In the genomic region with DNA sequence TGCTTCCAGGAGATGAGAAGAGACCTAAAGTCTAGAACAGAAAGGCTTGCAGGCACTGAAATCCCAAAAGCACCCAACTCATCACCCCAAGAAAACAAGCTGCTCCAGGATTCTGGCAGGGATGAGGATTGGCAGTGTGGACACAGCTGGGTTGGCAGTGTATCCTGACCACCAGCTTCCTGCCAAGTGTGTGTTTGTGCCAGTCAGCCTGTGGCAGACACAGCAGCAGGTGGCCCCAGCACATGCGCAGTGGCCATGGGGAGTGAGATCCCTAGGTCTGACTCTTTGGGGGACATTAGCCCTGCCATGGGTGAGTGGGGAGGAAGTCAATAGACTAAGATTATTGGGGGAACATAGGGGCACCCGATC, we compare ENCODE assay signal across 10 cellular contexts. TPM values are rescaled to one million over a fixed set of nuclear protein-coding genes. Genes with fewer than 3 reads are reported as not detected.
DNase-seq lines count a peak whose midpoint lies in the region; ATAC-seq, FAIRE-seq and TF ChIP-seq lines count a peak whose summit lies in the region.
"Had no signal": no experiment of that assay in that cellular context is flagged by ENCODE, and none has a peak within 500 bp of the region (broad histone marks: within the 10 kb centered on the region; RNA-seq: fewer than 3 reads in every experiment).

No MANE protein-coding gene starts in this region.

- H3K36me3 Mint-ChIP-seq in activated naive CD8-positive, alpha-beta T cell treated with anti-CD3 and anti-CD28 coated beads, Interleukin-2, amount 50 U/mL, for 24 hours (ENCODE audit: low read depth): peaks cover 25% of the 10 kb centered on the region
- H3K36me3 Mint-ChIP-seq in H9 (ENCODE audit: insufficient read depth in 1 of 3, low read depth in 3 of 3): peaks cover 8 to 20% (median 18%) of the 10 kb centered on the region in 3 experiments; a peak in 6 of 7 replicates

- no peak overlapping the region for H4K91ac ChIP-seq in H9 (ENCODE audit: insufficient read length, low read depth, low read length)

- TF ChIP-seq RAD21 in A549 (conservative IDR thresholded peaks at IDR 0.05 in 1 of 2, IDR thresholded peaks at IDR 0.05 in 1 of 2): no peak
- peak in 1 of 2 donors; percentile 18 for TF ChIP-seq RAD21 in liver (IDR thresholded peaks at IDR 0.05)

- H3K9me3 Mint-ChIP-seq in activated naive CD8-positive, alpha-beta T cell treated with anti-CD3 and anti-CD28 coated beads, Interleukin-2, amount 50 U/mL, for 24 hours: no peaks in the 10 kb centered on the region
- no peaks in the 10 kb centered on the region for H3K9me3 Mint-ChIP-seq in H9

- no peaks in the 10 kb centered on the region for H3K27me3 ChIP-seq in liver (ENCODE audit: control insufficient read depth in 4 of 4, insufficient read depth in 4 of 4, low read length in 3 of 4)
- no peaks in the 10 kb centered on the region for H3K27me3 ChIP-seq in H9 (ENCODE audit: insufficient read depth, low read length)
- H3K27me3 ChIP-seq: Peyer's patch had no signal

- H3K4me1 ChIP-seq in A549 (peaks cover 6% of the 10 kb centered on the region; the same call in 1 of the 3 replicates), liver (ENCODE audit: control insufficient read depth in 4 of 4, insufficient read depth in 4 of 4, low read length in 3 of 4) (peaks cover 0 to 19% (median 10%) of the 10 kb centered on the region in 4 donors), H9 (ENCODE audit: insufficient read depth, low read length) (no peaks in the 10 kb centered on the region)
- H3K4me1 ChIP-seq: Peyer's patch had no signal

- H3K27ac Mint-ChIP-seq in activated naive CD8-positive, alpha-beta T cell treated with anti-CD3 and anti-CD28 coated beads, Interleukin-2, amount 50 U/mL, for 24 hours: peak overlapping the region; percentile 44
- H3K27ac Mint-ChIP-seq in H9: peak overlapping the region in 1 of 3 experiments; percentile 25; a peak in 1 of 7 replicates

- no peaks in the 10 kb centered on the region for H3K23me2 ChIP-seq in H9 (ENCODE audit: insufficient read length, low read depth, low read length, poor library complexity, severe bottlenecking)

- no peak for DNase-seq in A549 (ENCODE audit: low read depth in 1 of 2, low spot score in 1 of 2)
- peak; percentile 25 for DNase-seq in HT1080 (ENCODE audit: low read depth)
- DNase-seq in activated naive CD8-positive, alpha-beta T cell treated with anti-CD3 and anti-CD28 coated beads, Interleukin-2, amount 50 U/mL, for 24 hours: no peak
- DNase-seq in NCI-H1417 treated with DMSO at 0.1 percent for 48 hours (lab: John Stamatoyannopoulos, UW): no peak
- no peak for DNase-seq in GM13976 (ENCODE audit: low spot score)
- DNase-seq in NCI-H2107 (lab: John Stamatoyannopoulos, UW): no peak
- DNase-seq in H9: no peak

- no peak overlapping the region for H3T11ph ChIP-seq in H9 (ENCODE audit: low read length)

- no peak overlapping the region for H2BK5ac ChIP-seq in H9 (ENCODE audit: insufficient read length, low read length)

- peaks cover 7 to 15% (median 12%) of the 10 kb centered on the region in 4 donors for H3K36me3 ChIP-seq in liver (ENCODE audit: control insufficient read depth in 4 of 4, insufficient read depth in 3 of 4, low read depth in 1 of 4, low read length in 3 of 4)

- no peak overlapping the region for H2AFZ ChIP-seq in H9 (ENCODE audit: low read length)

- H3K18ac ChIP-seq in H9 (ENCODE audit: insufficient read length, low read depth, low read length): no peak overlapping the region

- H3K79me1 ChIP-seq in H9 (ENCODE audit: insufficient read depth, low read depth, low read length, poor library complexity, severe bottlenecking): no peaks in the 10 kb centered on the region

- H3K4me1 Mint-ChIP-seq in activated naive CD8-positive, alpha-beta T cell treated with anti-CD3 and anti-CD28 coated beads, Interleukin-2, amount 50 U/mL, for 24 hours: peaks cover 39% of the 10 kb centered on the region
- H3K4me1 Mint-ChIP-seq in H9: peaks cover 6% of the 10 kb centered on the region in 2 experiments

- no peak for TF ChIP-seq EP300 in A549 (IDR thresholded peaks at IDR 0.05)

- no peaks in the 10 kb centered on the region for H3K79me2 ChIP-seq in H9 (ENCODE audit: insufficient read depth, low read length)

- no peak overlapping the region for H3K4me3 Mint-ChIP-seq in activated naive CD8-positive, alpha-beta T cell treated with anti-CD3 and anti-CD28 coated beads, Interleukin-2, amount 50 U/mL, for 24 hours
- H3K4me3 Mint-ChIP-seq in H9: no peak overlapping the region

- CTCF ChIA-PET in A549 (lab: Yijun Ruan, JAX): interaction anchor here (0.9 to 6.3 kb wide), 10 partner anchors 8 to 140 kb away, joined by 3 to 35 read pairs (median 5); a partner anchor contains a TSS

- H4K8ac ChIP-seq in H9 (replicated peaks; ENCODE audit: insufficient read length, low read depth, low read length): no peak overlapping the region

- H2BK20ac ChIP-seq in H9 (ENCODE audit: low read depth, low read length, poor library complexity, severe bottlenecking): no peak overlapping the region

- no peak overlapping the region for H3K4me2 ChIP-seq in A549
- H3K4me2 ChIP-seq in H9 (ENCODE audit: insufficient read depth, insufficient read length, low read length): no peak overlapping the region

- TF ChIP-seq CTCF in A549 (IDR thresholded peaks at IDR 0.05) (no peak), liver (IDR thresholded peaks at IDR 0.05; ENCODE audit: low read depth, low read length, missing input control) (no peak), GM13976 (IDR thresholded peaks at IDR 0.05; ENCODE audit: borderline replicate concordance, control extremely low read depth, extremely low read depth, insufficient read depth, missing control alignments) (no peak), H9 (conservative IDR thresholded peaks at IDR 0.05) (no peak)

- in situ Hi-C loops in GM13976 (cut with MboI; ENCODE audit: low sequenced_read_pairs, unreplicated experiment): no loop called here

- H3K56ac ChIP-seq in H9 (ENCODE audit: insufficient read length, low read depth, low read length): no peak overlapping the region

- H3K4me3 ChIP-seq in A549 (no peak overlapping the region), liver (ENCODE audit: low read depth in 1 of 3, low read length in 3 of 3) (no peak overlapping the region)
- H3K4me3 ChIP-seq: Peyer's patch had no signal

- ATAC-seq in A549: peak; percentile 47 to 53
- peak; percentile 26 for ATAC-seq in activated naive CD8-positive, alpha-beta T cell treated with anti-CD3 and anti-CD28 coated beads, Interleukin-2, amount 50 U/mL, for 24 hours

- H2BK15ac ChIP-seq in H9 (ENCODE audit: low read depth, low read length): no peak overlapping the region

- no peak overlapping the region for H2BK120ac ChIP-seq in H9 (ENCODE audit: low read depth, low read length, poor library complexity, severe bottlenecking)

- H3K23ac ChIP-seq in H9 (ENCODE audit: insufficient read length, low read depth, low read length): no peak overlapping the region

- H3K9me3 ChIP-seq in A549: no peaks in the 10 kb centered on the region
- no peaks in the 10 kb centered on the region for H3K9me3 ChIP-seq in liver (ENCODE audit: control insufficient read depth in 4 of 4, low read length in 3 of 4)
- no peaks in the 10 kb centered on the region for H3K9me3 ChIP-seq in H9 (ENCODE audit: control insufficient read depth, low read depth, low read length)
- H3K9me3 ChIP-seq: Peyer's patch had no signal

- no peak overlapping the region for H3K14ac ChIP-seq in H9 (ENCODE audit: insufficient read depth, low read length)

- H3K4ac ChIP-seq in H9 (ENCODE audit: low read depth, low read length): no peak overlapping the region

- H2AK5ac ChIP-seq in H9 (ENCODE audit: insufficient read length, low read length): no peak overlapping the region

- no peak overlapping the region for H4K5ac ChIP-seq in H9 (ENCODE audit: insufficient read length, low read depth, low read length)

- H3K27ac ChIP-seq in A549: no peak overlapping the region
- H3K27ac ChIP-seq in liver (ENCODE audit: low read depth in 1 of 2, low read length in 2 of 2): peak overlapping the region in 1 of 2 donors; percentile 18
- H3K27ac ChIP-seq in H9 (ENCODE audit: insufficient read length, low read depth, low read length): no peak overlapping the region
- H3K27ac ChIP-seq: HL-60, Peyer's patch had no signal

- POLR2A ChIA-PET in A549 (lab: Yijun Ruan, JAX): interaction anchor here (0.6 kb wide), 1 partner anchor 16 kb away, joined by 3 read pairs; a partner anchor contains a TSS

- no peak for FAIRE-seq in A549 (lab: Jason Lieb, UNC)

- H2BK12ac ChIP-seq in H9 (ENCODE audit: insufficient read length, low read depth, low read length): no peak overlapping the region

- H3K9ac ChIP-seq in liver (ENCODE audit: low read depth in 1 of 2, low read length in 2 of 2): no peak overlapping the region
- H3K9ac ChIP-seq in H9 (ENCODE audit: extremely low read depth, insufficient read length, low read length): no peak overlapping the region

- H4K20me1 ChIP-seq in H9 (ENCODE audit: control insufficient read depth, insufficient read depth, insufficient read length): no peaks in the 10 kb centered on the region

- H3K27me3 Mint-ChIP-seq in activated naive CD8-positive, alpha-beta T cell treated with anti-CD3 and anti-CD28 coated beads, Interleukin-2, amount 50 U/mL, for 24 hours: no peaks in the 10 kb centered on the region
- peaks cover 4% of the 10 kb centered on the region; the same call in 1 of the 2 replicates for H3K27me3 Mint-ChIP-seq in H9 (ENCODE audit: low read depth)

- 55% methylated on average over 2 of the region's 2 CpGs for WGBS in A549 (ENCODE audit: missing lambda C conversion rate)
- 47% methylated on average over 2 of the region's 2 CpGs for WGBS in liver
- no CpG with 5 or more reads among the region's 2 CpGs for WGBS in H9 (ENCODE audit: extremely low coverage, insufficient read length, low lambda C conversion rate)

- TF ChIP-seq POLR2A in A549 (IDR thresholded peaks at IDR 0.05; ENCODE audit: low read length): no peak

RNA-seq across cellular contexts. Expression of a gene that starts 8.7 kb away (rescaled TPM):
- 70.1 and 71.4 TPM in 2 replicates for polyA plus RNA-seq in A549 (2011; rRNA removed)
- 48.9 and 54.9 TPM in 2 replicates for polyA plus RNA-seq in A549 (2012; cell fraction: cytosol; rRNA removed)
- 20.5 and 29.9 TPM in 2 replicates for polyA plus RNA-seq in A549 (2012; cell fraction: nucleus; rRNA removed)
- polyA plus RNA-seq in A549 (2017; fragmentation: RNase III; extraction: RNeasy Plus Mini Kit Qiagen cat#74134 plus additional on column Dnase treatment): 46.6 to 52.6 TPM (median 50.5 TPM) in 3 replicates
- 26.3 and 27.6 TPM in 2 replicates for polyA minus RNA-seq in A549 (2011; rRNA and poly(A)+ RNA removed)
- 64.0 and 74.4 TPM in 2 replicates for total RNA-seq in HT1080 (2014; rRNA removed; shearing (Covaris generic))
- polyA plus RNA-seq in HT1080 (2015; cell fraction: cytosol; rRNA removed): 57.0 and 58.0 TPM in 2 replicates
- 23.0 and 32.2 TPM in 2 replicates for polyA plus RNA-seq in HT1080 (2015; cell fraction: nucleus; rRNA removed)
- total RNA-seq in liver: 10 to 100 TPM; 21.8 to 30.5 TPM
- 10 to 100 TPM; 20.0 to 26.6 TPM for polyA plus RNA-seq in liver
- total RNA-seq in H9 (2021): 29.0 and 29.5 TPM in 2 replicates

RNA-seq across cellular contexts. Expression of a gene that starts 16.0 kb away (rescaled TPM):
- 81.6 and 98.1 TPM in 2 replicates for polyA plus RNA-seq in A549 (2011; rRNA removed)
- polyA plus RNA-seq in A549 (2012; cell fraction: cytosol; rRNA removed): 59.1 and 75.5 TPM in 2 replicates
- 64.3 and 83.5 TPM in 2 replicates for polyA plus RNA-seq in A549 (2012; cell fraction: nucleus; rRNA removed)
- polyA plus RNA-seq in A549 (2017; fragmentation: RNase III; extraction: RNeasy Plus Mini Kit Qiagen cat#74134 plus additional on column Dnase treatment): 76.1 to 87.8 TPM (median 79.2 TPM) in 3 replicates
- polyA minus RNA-seq in A549 (2011; rRNA and poly(A)+ RNA removed): 45.5 and 48.5 TPM in 2 replicates
- total RNA-seq in HT1080 (2014; rRNA removed; shearing (Covaris generic)): 46.3 and 55.8 TPM in 2 replicates
- polyA plus RNA-seq in HT1080 (2015; cell fraction: cytosol; rRNA removed): 68.5 and 74.3 TPM in 2 replicates
- 138 and 140 TPM in 2 replicates for polyA plus RNA-seq in HT1080 (2015; cell fraction: nucleus; rRNA removed)
- total RNA-seq in liver: 10 to 100 TPM; 26.8 to 30.9 TPM
- polyA plus RNA-seq in liver: 10 to 100 TPM; 16.4 to 21.9 TPM
- 126 and 129 TPM in 2 replicates for total RNA-seq in H9 (2021)

RNA-seq across cellular contexts. Expression of a gene that starts 20.9 kb away (rescaled TPM):
- polyA plus RNA-seq in A549 (2011; rRNA removed) (285 and 339 TPM in 2 replicates), A549 (2017; fragmentation: RNase III; extraction: RNeasy Plus Mini Kit Qiagen cat#74134 plus additional on column Dnase treatment) (245 to 257 TPM (median 249 TPM) in 3 replicates), liver (10 to 100 TPM; 28.7 to 52.3 TPM)
- 249 and 261 TPM in 2 replicates for polyA plus RNA-seq in A549 (2012; cell fraction: cytosol; rRNA removed)
- 135 and 172 TPM in 2 replicates for polyA plus RNA-seq in A549 (2012; cell fraction: nucleus; rRNA removed)
- 222 and 228 TPM in 2 replicates for polyA minus RNA-seq in A549 (2011; rRNA and poly(A)+ RNA removed)
- 359 and 368 TPM in 2 replicates for total RNA-seq in HT1080 (2014; rRNA removed; shearing (Covaris generic))
- polyA plus RNA-seq in HT1080 (2015; cell fraction: cytosol; rRNA removed): 273 and 276 TPM in 2 replicates
- polyA plus RNA-seq in HT1080 (2015; cell fraction: nucleus; rRNA removed): 293 and 297 TPM in 2 replicates
- total RNA-seq in liver (10 to 100 TPM; 50.7 to 84.2 TPM), H9 (2021) (357 and 362 TPM in 2 replicates)

RNA-seq across cellular contexts. Expression of a gene that starts 21.6 kb away (rescaled TPM):
- polyA plus RNA-seq in A549 (2011; rRNA removed) (0.52 and 0.59 TPM in 2 replicates), A549 (2017; fragmentation: RNase III; extraction: RNeasy Plus Mini Kit Qiagen cat#74134 plus additional on column Dnase treatment) (0.67 to 0.97 TPM (median 0.88 TPM) in 3 replicates), liver (under 1 TPM; 0.21 to 0.25 TPM)
- polyA plus RNA-seq in A549 (2012; cell fraction: cytosol; rRNA removed): 1.1 and 1.4 TPM in 2 replicates
- 0.22 and 0.41 TPM in 2 replicates for polyA plus RNA-seq in A549 (2012; cell fraction: nucleus; rRNA removed)
- polyA minus RNA-seq in A549 (2011; rRNA and poly(A)+ RNA removed): not detected in 2 replicates
- 0.17 TPM in 1 of 2 replicates, not detected in the other for total RNA-seq in HT1080 (2014; rRNA removed; shearing (Covaris generic))
- 0.23 TPM in 1 of 2 replicates, not detected in the other for polyA plus RNA-seq in HT1080 (2015; cell fraction: cytosol; rRNA removed)
- polyA plus RNA-seq in HT1080 (2015; cell fraction: nucleus; rRNA removed): 0.12 TPM in 1 of 2 replicates, not detected in the other
- total RNA-seq in liver (under 1 TPM; 0.33 TPM), H9 (2021) (1.1 TPM in 1 of 2 replicates, not detected in the other)
- total RNA-seq: Peyer's patch had no signal

RNA-seq across cellular contexts. Expression of a gene that starts 22.5 kb away (rescaled TPM):
- polyA plus RNA-seq in A549 (2011; rRNA removed) (98.9 and 113 TPM in 2 replicates), A549 (2017; fragmentation: RNase III; extraction: RNeasy Plus Mini Kit Qiagen cat#74134 plus additional on column Dnase treatment) (107 to 146 TPM (median 129 TPM) in 3 replicates), liver (10 to 100 TPM; 20.5 to 23.0 TPM)
- 133 and 151 TPM in 2 replicates for polyA plus RNA-seq in A549 (2012; cell fraction: cytosol; rRNA removed)
- 59.8 and 69.0 TPM in 2 replicates for polyA plus RNA-seq in A549 (2012; cell fraction: nucleus; rRNA removed)
- polyA minus RNA-seq in A549 (2011; rRNA and poly(A)+ RNA removed): 31.6 and 46.7 TPM in 2 replicates
- total RNA-seq in HT1080 (2014; rRNA removed; shearing (Covaris generic)): 71.0 and 106 TPM in 2 replicates
- polyA plus RNA-seq in HT1080 (2015; cell fraction: cytosol; rRNA removed): 120 and 130 TPM in 2 replicates
- 77.6 and 83.5 TPM in 2 replicates for polyA plus RNA-seq in HT1080 (2015; cell fraction: nucleus; rRNA removed)
- total RNA-seq in liver (10 to 100 TPM in 1 of 2 donors, 1 to 10 TPM in 1; 5.3 to 10.8 TPM), H9 (2021) (55.0 and 64.5 TPM in 2 replicates)
